16 cellular contexts compared by ENCODE assay signal in genomic region chr22:48403521-48403921, GRCh38.
DNase-seq lines count a peak whose midpoint lies in the region; ATAC-seq and TF ChIP-seq lines count a peak whose summit lies in the region.
"Had no signal": no experiment of that assay in that cellular context is flagged by ENCODE, and none has a peak within 500 bp of the region (broad histone marks: within the 10 kb centered on the region; RNA-seq: fewer than 3 reads in every experiment).

No MANE protein-coding gene starts in this region.

- POLR2A ChIA-PET in HEK293 (lab: Yijun Ruan, JAX) = no interaction called here

- 70 to 78% (median 73%) methylated on average over 11 of the region's 11 CpGs for WGBS in stomach, 5 donors

- peak; percentile 3 for DNase-seq in NCI-H345 (lab: John Stamatoyannopoulos, UW)
- DNase-seq in NCI-H345 treated with DMSO at 0.1 percent for 48 hours (lab: John Stamatoyannopoulos, UW; ENCODE audit: unreplicated experiment) = no peak
- peak; percentile 45 for DNase-seq in left lobe of liver (ENCODE audit: low spot score)
- DNase-seq in stomach = peak; percentile 22
- DNase-seq in DMS79 treated with DMSO at 0.1 percent for 48 hours (lab: John Stamatoyannopoulos, UW) = no peak
- DNase-seq in OCI-M2 (lab: John Stamatoyannopoulos, UW; ENCODE audit: unreplicated experiment) = no peak
- DNase-seq: CD4-positive, alpha-beta T cell; DMS79; EL; GM23248; H9; IMR-90 had no signal

- no peak for TF ChIP-seq POLR2A in stomach (IDR thresholded peaks at IDR 0.05)

- H3K36me3 ChIP-seq in HEK293 (ENCODE audit: control insufficient read depth in 2 of 2, insufficient read depth in 1 of 2, low read length in 2 of 2) = no peaks in the 10 kb centered on the region
- no peaks in the 10 kb centered on the region for H3K36me3 ChIP-seq in stomach
- H3K36me3 ChIP-seq: BLaER1 treated with 17β-estradiol and CSF1 and Interleukin-3, amounts not matched to agents 10 nM and 100 nM had no signal

- TF ChIP-seq EP300 in stomach (IDR thresholded peaks at IDR 0.05) = no peak

- ATAC-seq in left lobe of liver (no peak), HG03280 (IDR thresholded peaks at IDR 0.05; ENCODE audit: unreplicated experiment) (no peak)

- CTCF ChIA-PET in HEK293 (lab: Yijun Ruan, JAX) = interaction anchor here (0.7 kb wide), 1 partner anchor 1605 kb away, joined by 4 read pairs; no protein-coding TSS in a partner anchor

- TF ChIP-seq CTCF in HEK293 (tag by site-specific recombination; IDR thresholded peaks at IDR 0.05) (no peak), stomach (IDR thresholded peaks at IDR 0.05) (no peak)

- intact Hi-C loops in stomach (cut with DNase I; ENCODE audit: low total_unique reads) = no loop called here

- H3K9me3 ChIP-seq in HEK293 (ENCODE audit: control insufficient read depth, insufficient read depth, low read depth, low read length) (no peaks in the 10 kb centered on the region), stomach (peaks cover 0 to 9% (median 3%) of the 10 kb centered on the region in 4 donors)
- H3K9me3 ChIP-seq: BLaER1 treated with 17β-estradiol and CSF1 and Interleukin-3, amounts not matched to agents 10 nM and 100 nM had no signal

- H3K4me3 ChIP-seq in HEK293 (ENCODE audit: low read depth, low read length) (no peak overlapping the region), stomach (no peak overlapping the region)
- H3K4me3 ChIP-seq: BLaER1 treated with 17β-estradiol and CSF1 and Interleukin-3, amounts not matched to agents 10 nM and 100 nM; GM23248 had no signal

- H3K4me1 ChIP-seq in HEK293 (ENCODE audit: control insufficient read depth, insufficient read depth, low read length) (no peaks in the 10 kb centered on the region), stomach (no peaks in the 10 kb centered on the region)
- H3K4me1 ChIP-seq: BLaER1 treated with 17β-estradiol and CSF1 and Interleukin-3, amounts not matched to agents 10 nM and 100 nM had no signal

- peaks cover 0 to 33% (median 0%) of the 10 kb centered on the region in 3 donors for H3K27me3 ChIP-seq in stomach
- H3K27me3 ChIP-seq: BLaER1 treated with 17β-estradiol and CSF1 and Interleukin-3, amounts not matched to agents 10 nM and 100 nM had no signal

- no peak overlapping the region for H3K27ac ChIP-seq in HEK293 (ENCODE audit: extremely low read depth, low read depth, low read length)
- H3K27ac ChIP-seq in stomach = no peak overlapping the region
- H3K27ac ChIP-seq: 22Rv1; BLaER1 treated with 17β-estradiol and CSF1 and Interleukin-3, amounts not matched to agents 10 nM and 100 nM; GM23248 had no signal

TF ChIP-seq in HEK293, 187 proteins besides CTCF, POLR2A, EP300 and RAD21:
- TF ChIP-seq PRDM10 (tag by site-specific recombination; IDR thresholded peaks at IDR 0.05) (no peak), ZNF521 (tag by site-specific recombination; IDR thresholded peaks at IDR 0.05) (no peak), ZIC2 (tag by site-specific recombination; IDR thresholded peaks at IDR 0.05) (peak; percentile 24; the same call in 1 of the 2 replicates), RBAK (tag by site-specific recombination; IDR thresholded peaks at IDR 0.05) (no peak), ZXDB (tag by site-specific recombination; IDR thresholded peaks at IDR 0.05) (no peak), ZNF560 (tag by site-specific recombination; IDR thresholded peaks at IDR 0.05; ENCODE audit: borderline replicate concordance) (no peak), ZBTB44 (tag by site-specific recombination; IDR thresholded peaks at IDR 0.05) (no peak), PRDM1 (tag by site-specific recombination; IDR thresholded peaks at IDR 0.05) (no peak), ZBTB26 (tag by site-specific recombination; optimal IDR thresholded peaks at IDR 0.05) (no peak)

Comparison
In these comparisons a context has a peak if more than half of its experiments do, and no peak if none do; other contexts are left out.
1. DNase-seq: peak in NCI-H345 (single experiment), left lobe of liver (single experiment) and stomach (single experiment); none in NCI-H345 treated with DMSO at 0.1 percent for 48 hours (single experiment), DMS79 treated with DMSO at 0.1 percent for 48 hours (single experiment) and OCI-M2 (single experiment).